1 cellular context compared by ENCODE assay signal in genomic region chr21:14285147-14285546, GRCh38.
TF ChIP-seq lines count a peak whose summit lies in the region.

No MANE protein-coding gene starts in this region.

TF ChIP-seq in GM23338, 12 proteins besides CTCF, POLR2A, EP300 and RAD21 (continued from another document):
- TF ChIP-seq ZNF462 (CRISPR knock-in tag; IDR thresholded peaks at IDR 0.05), result no peak
- TF ChIP-seq EZH2 (IDR thresholded peaks at IDR 0.05; ENCODE audit: low read depth, unreplicated experiment), result no peak
- no peak for TF ChIP-seq ZNF331 (CRISPR knock-in tag; IDR thresholded peaks at IDR 0.05; ENCODE audit: low read depth)
- TF ChIP-seq POLR2AphosphoS5 (IDR thresholded peaks at IDR 0.05; ENCODE audit: low read depth), result no peak
